ENCODE assay signal across 8 cellular contexts in the genomic region with DNA sequence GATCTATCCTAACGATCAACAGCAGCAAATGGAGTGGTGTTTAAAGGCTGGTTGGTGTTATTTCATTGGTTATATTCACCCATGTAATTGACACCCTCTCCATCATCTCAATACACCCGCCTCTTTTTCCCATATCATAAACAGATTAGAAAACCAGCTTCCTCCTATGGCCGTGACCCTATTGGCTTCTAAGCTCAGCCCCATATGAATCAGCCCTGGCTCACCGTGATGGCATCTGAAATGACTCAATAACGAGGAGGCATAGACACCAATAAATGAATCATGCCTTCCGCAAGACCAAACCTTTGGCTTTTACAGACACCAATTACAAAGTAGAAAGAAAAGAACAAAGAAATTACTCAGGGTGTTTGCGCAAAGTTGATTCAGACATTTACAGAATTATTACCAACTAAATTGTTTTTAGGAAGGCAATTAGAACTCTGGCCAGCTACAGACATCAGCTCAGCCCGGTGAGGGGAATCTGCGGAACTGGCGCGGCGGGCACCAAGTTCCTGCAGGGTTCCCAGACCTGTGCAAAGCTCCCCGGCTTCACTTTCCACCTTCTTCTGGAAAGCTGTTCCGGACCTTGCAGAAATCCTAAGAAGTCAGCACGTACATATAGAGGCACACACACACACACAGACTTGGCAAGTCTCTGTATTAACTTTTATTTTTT. TPM values are rescaled to one million over a fixed set of nuclear protein-coding genes. Genes with fewer than 3 reads are reported as not detected.
DNase-seq lines count a peak whose midpoint lies in the region; ATAC-seq and TF ChIP-seq lines count a peak whose summit lies in the region.

No MANE protein-coding gene starts in this region.

- CTCF ChIA-PET in AG04450 (lab: Charles Lee) = interaction anchor here (1.2 kb wide), 1 partner anchor 10 kb away, joined by 3 read pairs; no protein-coding TSS in a partner anchor

- peak overlapping the region; percentile 42 for H3K4me3 ChIP-seq in AG04450 (ENCODE audit: low read depth, low read length)

- ATAC-seq in GM21381 (IDR thresholded peaks at IDR 0.05; ENCODE audit: unreplicated experiment) = no peak

- TF ChIP-seq CTCF in AG04450 (IDR thresholded peaks at IDR 0.05; ENCODE audit: low read depth, low read length) = no peak

- intact Hi-C loops in posterior cingulate gyrus (cut with DNase I) = no loop called here

- DNase-seq in AG04450 (ENCODE audit: low read depth, low spot score) (peak; percentile 91), NOMO-1 (lab: John Stamatoyannopoulos, UW; ENCODE audit: unreplicated experiment in 2 of 2) (peak; percentile 80 to 96), kidney glomerular epithelial cell (lab: John Stamatoyannopoulos, UW) (peak; percentile 97), stromal cell of bone marrow (ENCODE audit: low read depth) (peak; percentile 92), NAMALWA (ENCODE audit: low spot score) (no peak), posterior cingulate gyrus (no peak)
- DNase-seq in activated naive CD4-positive, alpha-beta T cell treated with Interleukin-2 at 50 U/mL for 16 hours = peak; percentile 78

- POLR2A ChIA-PET in AG04450 (lab: Yijun Ruan, JAX) = interaction anchor here (1.0 to 1.7 kb wide), 4 partner anchors 10 to 51 kb away, joined by 3 to 15 read pairs (median 6); partner anchors contain the start of gene PMEPA1

- H3K27me3 ChIP-seq in AG04450 (ENCODE audit: control insufficient read depth, insufficient read depth, low read length) = no peaks in the 10 kb centered on the region

- peak overlapping the region; percentile 93 for H3K27ac ChIP-seq in AG04450 (ENCODE audit: low read depth, low read length)

- no peaks in the 10 kb centered on the region for H3K9me3 ChIP-seq in AG04450 (ENCODE audit: control insufficient read depth, insufficient read depth, low read length)

RNA-seq across cellular contexts. Expression of gene PMEPA1, which starts 11.5 kb away (rescaled TPM):
- polyA plus RNA-seq in AG04450 (2011; rRNA removed) = 4.3 and 5.6 TPM in 2 replicates
- 4.6 and 5.6 TPM in 2 replicates for polyA minus RNA-seq in AG04450 (2011; rRNA and poly(A)+ RNA removed)

Comparison
In these comparisons a context has a peak if more than half of its experiments do, and no peak if none do; other contexts are left out.
1. DNase-seq: peak in AG04450 (single experiment), NOMO-1 (2 of 2), activated naive CD4-positive, alpha-beta T cell treated with Interleukin-2 at 50 U/mL for 16 hours (single experiment), kidney glomerular epithelial cell (single experiment) and stromal cell of bone marrow (single experiment); none in NAMALWA (single experiment) and posterior cingulate gyrus (0 of 10).